11 cellular contexts compared by ENCODE assay signal in genomic region chr2:129980246-129980645, GRCh38. TPM values are rescaled to one million over a fixed set of nuclear protein-coding genes. Genes with fewer than 3 reads are reported as not detected.
DNase-seq lines count a peak whose midpoint lies in the region; ATAC-seq and TF ChIP-seq lines count a peak whose summit lies in the region.
"Not testable (repeated sequence)": the region's sequence is repeated elsewhere in the genome, so short reads cannot be mapped to it uniquely, and the experiment has no call there.
"Had no signal": no experiment of that assay in that cellular context is flagged by ENCODE, and none has a peak within 500 bp of the region (broad histone marks: within the 10 kb centered on the region; RNA-seq: fewer than 3 reads in every experiment).

No MANE protein-coding gene starts in this region.

- not testable (repeated sequence) for TF ChIP-seq CTCF in Calu3 (IDR thresholded peaks at IDR 0.05; ENCODE audit: unreplicated experiment); HFFc6 (IDR thresholded peaks at IDR 0.05); foreskin keratinocyte (conservative IDR thresholded peaks at IDR 0.05); mesothelial cell of epicardium (IDR thresholded peaks at IDR 0.05; ENCODE audit: unreplicated experiment)

- BruUV-seq in Calu3 (replicated peaks; lab: Mats Ljungman, UMichigan) = not testable (repeated sequence)

- CTCF ChIA-PET in Calu3 (lab: Charles Lee); activated naive CD4-positive, alpha-beta T cell treated with anti-CD3 and anti-CD28 coated beads for 36 hours (lab: Charles Lee): not testable (repeated sequence)

- H3K27ac Mint-ChIP-seq in Calu3 (ENCODE audit: unreplicated experiment); HFFc6; activated naive CD4-positive, alpha-beta T cell treated with anti-CD3 and anti-CD28 coated beads for 36 hours; mesothelial cell of epicardium: not testable (repeated sequence)

- intact Hi-C loops in Calu3 (cut with micrococcal nuclease; ENCODE audit: unreplicated experiment); activated naive CD4-positive, alpha-beta T cell treated with anti-CD3 and anti-CD28 coated beads for 36 hours (cut with micrococcal nuclease); sciatic nerve (cut with DNase I): not testable (repeated sequence)

- peaks cover 21% of the 10 kb centered on the region for H3K27me3 Mint-ChIP-seq in Calu3 (ENCODE audit: unreplicated experiment)
- peaks cover 19% of the 10 kb centered on the region for H3K27me3 Mint-ChIP-seq in HFFc6 (ENCODE audit: insufficient read depth)
- peaks cover 35% of the 10 kb centered on the region for H3K27me3 Mint-ChIP-seq in activated naive CD4-positive, alpha-beta T cell treated with anti-CD3 and anti-CD28 coated beads for 36 hours (ENCODE audit: low read depth)
- peaks cover 47% of the 10 kb centered on the region for H3K27me3 Mint-ChIP-seq in mesothelial cell of epicardium (ENCODE audit: low read depth)

- H3K4me1 ChIP-seq in foreskin keratinocyte = not testable (repeated sequence)

- ATAC-seq in foreskin keratinocyte (peak; percentile 35), sciatic nerve (peak; percentile 30)

- not testable (repeated sequence) for DNase-seq in Calu3; HFFc6; activated naive CD4-positive, alpha-beta T cell treated with anti-CD3 and anti-CD28 coated beads for 36 hours; foreskin keratinocyte; mesothelial cell of epicardium (ENCODE audit: low spot score in 2 of 2, unreplicated experiment in 2 of 2); sciatic nerve (ENCODE audit: low spot score)
- DNase-seq in NCI-H1105 (lab: John Stamatoyannopoulos, UW) (peak; percentile 1), SKM-1 (lab: John Stamatoyannopoulos, UW; ENCODE audit: unreplicated experiment) (peak; percentile 35)

- H3K4me1 Mint-ChIP-seq in Calu3 (ENCODE audit: low read depth, unreplicated experiment); HFFc6 (ENCODE audit: low read depth); activated naive CD4-positive, alpha-beta T cell treated with anti-CD3 and anti-CD28 coated beads for 36 hours (ENCODE audit: low read depth); mesothelial cell of epicardium: not testable (repeated sequence)

- H3K4me3 Mint-ChIP-seq in Calu3 (ENCODE audit: low read depth, unreplicated experiment) (peak overlapping the region; percentile 66), HFFc6 (0 out of 2 replicates have a peak overlapping the region, but pooled peaks have one; percentile 9), mesothelial cell of epicardium (peak overlapping the region; percentile 72)
- peak overlapping the region; percentile 28 for H3K4me3 Mint-ChIP-seq in activated naive CD4-positive, alpha-beta T cell treated with anti-CD3 and anti-CD28 coated beads for 36 hours

- H3K36me3 Mint-ChIP-seq in Calu3 (ENCODE audit: insufficient read depth, unreplicated experiment); HFFc6 (ENCODE audit: low read depth); activated naive CD4-positive, alpha-beta T cell treated with anti-CD3 and anti-CD28 coated beads for 36 hours (ENCODE audit: low read depth); mesothelial cell of epicardium: not testable (repeated sequence)

- not testable (repeated sequence) for H3K27ac ChIP-seq in foreskin keratinocyte

- H3K9me3 Mint-ChIP-seq in Calu3 (ENCODE audit: low read depth, unreplicated experiment); HFFc6; activated naive CD4-positive, alpha-beta T cell treated with anti-CD3 and anti-CD28 coated beads for 36 hours; mesothelial cell of epicardium: not testable (repeated sequence)

- H3K27me3 ChIP-seq in foreskin keratinocyte = peaks cover 20% of the 10 kb centered on the region

RNA-seq across cellular contexts. Expression of gene RAB6C, which starts 0.8 kb away (rescaled TPM):
- total RNA-seq in Calu3 (2022) (not detected in 2 replicates), foreskin keratinocyte (not detected in 2 replicates), mesothelial cell of epicardium (0.16 to 0.18 TPM in 2 of 3 replicates, not detected in the other), sciatic nerve (0.13 TPM)
- total RNA-seq in HFFc6 (2021; fragmentation: NEBNext Ultra II Directional; extraction: Animal tissue kit (Norgen Biotek cat#: 25700)) = not detected
- not detected for total RNA-seq in activated naive CD4-positive, alpha-beta T cell treated with anti-CD3 and anti-CD28 coated beads for 36 hours
- not detected in 2 replicates for polyA plus RNA-seq in foreskin keratinocyte
- total RNA-seq: lower leg skin, NCI-H460, posterior vena cava had no signal

Comparison
In these comparisons a context has a peak if more than half of its experiments do, and no peak if none do; other contexts are left out.
1. H3K4me3 Mint-ChIP-seq: peak in every context shown above with its lines; median percentile 72 in mesothelial cell of epicardium; 66 in Calu3; 28 in activated naive CD4-positive, alpha-beta T cell treated with anti-CD3 and anti-CD28 coated beads for 36 hours; 9 in HFFc6.